Comparison of ENCODE assay signal across 12 cellular contexts in genomic region chr14:100679707-100680438, GRCh38. TPM values are rescaled to one million over a fixed set of nuclear protein-coding genes. Genes with fewer than 3 reads are reported as not detected.
DNase-seq lines count a peak whose midpoint lies in the region; ATAC-seq and TF ChIP-seq lines count a peak whose summit lies in the region.
"Had no signal": no experiment of that assay in that cellular context is flagged by ENCODE, and none has a peak within 500 bp of the region (broad histone marks: within the 10 kb centered on the region; RNA-seq: fewer than 3 reads in every experiment).

No MANE protein-coding gene starts in this region.

- H3K4me1 ChIP-seq in right atrium auricular region (peaks cover 0 to 40% of the 10 kb centered on the region in 2 donors), OCI-LY7 (ENCODE audit: insufficient read depth, low read length, poor library complexity, severe bottlenecking) (no peaks in the 10 kb centered on the region)

- H3K27ac ChIP-seq in right atrium auricular region = peak overlapping the region in 1 of 2 donors; percentile 31
- no peak overlapping the region for H3K27ac ChIP-seq in OCI-LY7 (ENCODE audit: low read depth, low read length, poor library complexity, severe bottlenecking)

- POLR2A ChIA-PET in OCI-LY7 (lab: Charles Lee) = no interaction called here

- H3K4me3 Mint-ChIP-seq in nephron = peak overlapping the region in 2 of 3 experiments; percentile 15 to 37

- H3K36me3 Mint-ChIP-seq in nephron (ENCODE audit: low read depth) = no peaks in the 10 kb centered on the region

- peaks cover 80% of the 10 kb centered on the region for H3K4me1 Mint-ChIP-seq in nephron

- CTCF ChIA-PET in OCI-LY7 (lab: Charles Lee; ENCODE audit: unreplicated experiment) = no interaction called here

- H3K27ac Mint-ChIP-seq in nephron = peak overlapping the region; percentile 99

- no peaks in the 10 kb centered on the region for H3K36me3 ChIP-seq in right atrium auricular region
- H3K36me3 ChIP-seq in OCI-LY7 (ENCODE audit: insufficient read depth, low read length) = no peaks in the 10 kb centered on the region
- H3K36me3 ChIP-seq: upper lobe of left lung had no signal

- no peaks in the 10 kb centered on the region for H3K9me2 ChIP-seq in OCI-LY7 (ENCODE audit: insufficient read depth, low read length)

- H3K9me3 Mint-ChIP-seq in nephron = no peaks in the 10 kb centered on the region

- no peaks in the 10 kb centered on the region for H3K9me3 ChIP-seq in right atrium auricular region
- no peaks in the 10 kb centered on the region for H3K9me3 ChIP-seq in OCI-LY7 (ENCODE audit: low read length)
- H3K9me3 ChIP-seq: upper lobe of left lung had no signal

- BruUV-seq in OCI-LY7 (replicated peaks; lab: Mats Ljungman, UMichigan) = no TSS peak

- TF ChIP-seq CTCF in right atrium auricular region (IDR thresholded peaks at IDR 0.05) = no peak
- TF ChIP-seq CTCF in fibroblast of mammary gland (conservative IDR thresholded peaks at IDR 0.05; ENCODE audit: control insufficient read depth, insufficient read depth, low read depth, low read length) = peak; percentile 24
- TF ChIP-seq CTCF in nephron (IDR thresholded peaks at IDR 0.05; ENCODE audit: unreplicated experiment in 3 of 3) = peak; percentile 20 to 28 (median 23)
- TF ChIP-seq CTCF in OCI-LY7 (conservative IDR thresholded peaks at IDR 0.05; ENCODE audit: low read length) = no peak

- no peak overlapping the region for H3K4me2 ChIP-seq in OCI-LY7 (ENCODE audit: low read length)

- ATAC-seq in Right ventricle myocardium superior (ENCODE audit: poor library complexity) = peak; percentile 55

- H4K20me1 ChIP-seq in OCI-LY7 (ENCODE audit: insufficient read depth, low read length) = no peaks in the 10 kb centered on the region

- peaks cover under 1% of the 10 kb centered on the region for H3K27me3 Mint-ChIP-seq in nephron (ENCODE audit: low read depth)

- peak; percentile 79 for DNase-seq in Right ventricle myocardium superior
- no peak for DNase-seq in right atrium auricular region (ENCODE audit: low spot score)
- peak; percentile 86 for DNase-seq in fibroblast of mammary gland (ENCODE audit: low read depth)
- no peak for DNase-seq in inferior parietal cortex (ENCODE audit: extremely low spot score)
- no peak for DNase-seq in activated CD4-positive, alpha-beta T cell treated with anti-CD3 and anti-CD28 coated beads for 48 hours
- no peak for DNase-seq in OCI-LY7 (ENCODE audit: low spot score)
- no peak for DNase-seq in stimulated activated naive CD4-positive, alpha-beta T cell (lab: John Stamatoyannopoulos, UW)
- DNase-seq: AML-193; NCI-H187 treated with DMSO at 0.1 percent for 48 hours; stimulated activated CD4-positive, alpha-beta T cell treated with anti-CD3 and anti-CD28 coated beads, Interleukin-4, amount 100 ng/mL, for 1 hour; upper lobe of left lung had no signal

- H3K4me3 ChIP-seq in right atrium auricular region (no peak overlapping the region), fibroblast of mammary gland (ENCODE audit: control insufficient read depth, low read depth, low read length) (no peak overlapping the region), OCI-LY7 (ENCODE audit: low read depth, low read length, poor library complexity, severe bottlenecking) (no peak overlapping the region)
- H3K4me3 ChIP-seq: upper lobe of left lung had no signal

- H3K79me2 ChIP-seq in OCI-LY7 (ENCODE audit: insufficient read depth, low read depth, low read length) = no peaks in the 10 kb centered on the region

- no peaks in the 10 kb centered on the region for H3K27me3 ChIP-seq in right atrium auricular region
- H3K27me3 ChIP-seq: upper lobe of left lung had no signal

- intact Hi-C loops in Right ventricle myocardium superior (cut with DNase I) (no loop called here), OCI-LY7 (cut with micrococcal nuclease; ENCODE audit: unreplicated experiment) (no loop called here)

- H2AFZ ChIP-seq in OCI-LY7 (ENCODE audit: low read length) = no peak overlapping the region

RNA-seq across cellular contexts. Expression of gene DLK1, which starts 46.8 kb away (rescaled TPM):
- total RNA-seq in Right ventricle myocardium superior (22.8 TPM), right atrium auricular region (not detected), OCI-LY7 (2022) (not detected in 2 replicates)
- not detected in 2 replicates for total RNA-seq in OCI-LY7 (2014; rRNA removed; shearing (Covaris generic))

Comparison
In these comparisons a context has a peak if more than half of its experiments do, and no peak if none do; other contexts are left out.
1. DNase-seq: peak in Right ventricle myocardium superior (single experiment) and fibroblast of mammary gland (single experiment); none in right atrium auricular region (single experiment), inferior parietal cortex (single experiment), activated CD4-positive, alpha-beta T cell treated with anti-CD3 and anti-CD28 coated beads for 48 hours (single experiment), OCI-LY7 (single experiment) and stimulated activated naive CD4-positive, alpha-beta T cell (0 of 6).
2. RNA of gene DLK1, which starts 46.8 kb away (total RNA-seq): 22.8 TPM in Right ventricle myocardium superior (single experiment); not detected in right atrium auricular region and not detected in OCI-LY7; every median in the first group is over 10 times any median in the second.
3. CTCF ChIP-seq: peak in fibroblast of mammary gland (single experiment) and nephron (3 of 3); none in right atrium auricular region (0 of 2) and OCI-LY7 (single experiment).